In genomic region chr7:33108931-33109757, GRCh38 we compare ENCODE assay signal across 8 cellular contexts. TPM values are rescaled to one million over a fixed set of nuclear protein-coding genes. Genes with fewer than 3 reads are reported as not detected.
DNase-seq lines count a peak whose midpoint lies in the region; ATAC-seq lines count a peak whose summit lies in the region.

RP9 (minus strand) TSS chr7:33109404; CDS start chr7:33109372, 32 bp downstream.

- peak within 1 kb of the TSS; percentile 93 for H2AFZ ChIP-seq in mesenchymal stem cell (ENCODE audit: low read depth, low read length)

- no peaks in the 10 kb centered on the region for H3K36me3 ChIP-seq in ectodermal cell (ENCODE audit: control insufficient read depth, insufficient read depth, low read length)
- H3K36me3 ChIP-seq in mesenchymal stem cell (ENCODE audit: control insufficient read depth in 1 of 2, insufficient read depth in 2 of 2, low read depth in 1 of 2, low read length in 2 of 2), result peaks cover 0 to 2% of the 10 kb centered on the region in 2 experiments

- peak within 1 kb of the TSS; percentile 81 for H3K27ac ChIP-seq in ectodermal cell (ENCODE audit: insufficient read depth, low read depth, low read length, poor library complexity, severe bottlenecking)
- H3K27ac ChIP-seq in mesenchymal stem cell (ENCODE audit: low read length, poor library complexity, severe bottlenecking), result peak within 1 kb of the TSS; percentile 72

- H4K91ac ChIP-seq in mesenchymal stem cell (ENCODE audit: low read length), result peak within 1 kb of the TSS; percentile 88

- H2BK5ac ChIP-seq in mesenchymal stem cell (ENCODE audit: low read depth, low read length, poor library complexity, severe bottlenecking), result peak within 1 kb of the TSS; percentile 51

- peak within 1 kb of the TSS; percentile 87 for H3K9ac ChIP-seq in mesenchymal stem cell (ENCODE audit: low read length)

- H2BK12ac ChIP-seq in mesenchymal stem cell (ENCODE audit: low read length in 2 of 2), result peak within 1 kb of the TSS in 1 of 2 experiments; percentile 18

- H3K4ac ChIP-seq in mesenchymal stem cell (ENCODE audit: low read depth in 1 of 2, low read length in 2 of 2), result peak within 1 kb of the TSS in 1 of 2 experiments; percentile 98

- peak within 1 kb of the TSS; percentile 91 for H3K4me2 ChIP-seq in mesenchymal stem cell (ENCODE audit: low read length, poor library complexity, severe bottlenecking)

- H3K79me1 ChIP-seq in mesenchymal stem cell (replicated peaks; ENCODE audit: low read length, poor library complexity, severe bottlenecking), result peaks cover 5% of the 10 kb centered on the region

- H3K9me3 ChIP-seq in ectodermal cell (ENCODE audit: control insufficient read depth, low read length) (no peaks in the 10 kb centered on the region), mesenchymal stem cell (ENCODE audit: control insufficient read depth, low read length) (no peaks in the 10 kb centered on the region)

- H3K27me3 ChIP-seq in ectodermal cell (ENCODE audit: control insufficient read depth, insufficient read depth, low read length, poor library complexity, severe bottlenecking) (peaks cover 12% of the 10 kb centered on the region), mesenchymal stem cell (ENCODE audit: control insufficient read depth in 1 of 2, insufficient read depth in 1 of 2, low read length in 2 of 2) (peaks cover 0 to 10% of the 10 kb centered on the region in 2 experiments)

- peak; percentile 92 for ATAC-seq in HG03432 (IDR thresholded peaks at IDR 0.05; ENCODE audit: unreplicated experiment)

- WGBS in ectodermal cell, 2 experiments, result 0% methylated on average over 103 of the region's 103 CpGs
- WGBS in mesenchymal stem cell, result 0% methylated on average over 65 of the region's 103 CpGs

- H4K8ac ChIP-seq in mesenchymal stem cell (ENCODE audit: low read length), result peak within 1 kb of the TSS; percentile 93

- H3K14ac ChIP-seq in mesenchymal stem cell (ENCODE audit: low read length in 2 of 2), result peak within 1 kb of the TSS; percentile 68 to 91

- no peak within 1 kb of the TSS for H2BK120ac ChIP-seq in mesenchymal stem cell (ENCODE audit: low read depth, low read length)

- peak in 12 of 14 donors; percentile 24 to 80 (median 56) for DNase-seq in C1 segment of cervical spinal cord (lab: John Stamatoyannopoulos, UW)
- peak; percentile 72 for DNase-seq in GM19238 (ENCODE audit: insufficient read length, low spot score)
- peak; percentile 90 for DNase-seq in NCI-H69 (lab: John Stamatoyannopoulos, UW)
- DNase-seq in activated CD4-positive, alpha-beta T cell treated with anti-CD3 and anti-CD28 coated beads, Interleukin-2, amount 50 U/mL, for 48 hours, result peak; percentile 73 to 78
- peak; percentile 68 for DNase-seq in mesenchymal stem cell
- DNase-seq in stimulated activated CD8-positive, alpha-beta memory T cell treated with anti-CD3 and anti-CD28 coated beads, Interleukin-12 subunit alpha, Interleukin-12 subunit beta, amount 100 ng/mL, for 24 hours (ENCODE audit: extremely low read depth), result peak; percentile 63

- peak within 1 kb of the TSS; percentile 86 to 89 for H3K23ac ChIP-seq in mesenchymal stem cell (ENCODE audit: low read length in 2 of 2)

- peak within 1 kb of the TSS; percentile 93 for H2BK15ac ChIP-seq in mesenchymal stem cell (ENCODE audit: low read depth, poor library complexity, severe bottlenecking)

- H3K4me3 ChIP-seq in ectodermal cell (ENCODE audit: insufficient read depth, low read depth, low read length) (peak within 1 kb of the TSS; percentile 96), mesenchymal stem cell (ENCODE audit: insufficient read depth in 1 of 2, low read depth in 1 of 2, low read length in 2 of 2) (peak within 1 kb of the TSS; percentile 83 to 100)

- H3K18ac ChIP-seq in mesenchymal stem cell (ENCODE audit: low read depth in 1 of 2, low read length in 2 of 2), result peak within 1 kb of the TSS; percentile 95 to 98

- H2AK5ac ChIP-seq in mesenchymal stem cell (ENCODE audit: low read length, severe bottlenecking), result no peak within 1 kb of the TSS

- no peaks in the 10 kb centered on the region for H3K4me1 ChIP-seq in ectodermal cell (ENCODE audit: control insufficient read depth, insufficient read depth, low read length)
- peaks cover 4% of the 10 kb centered on the region for H3K4me1 ChIP-seq in mesenchymal stem cell (ENCODE audit: control insufficient read depth, insufficient read depth, low read depth, low read length)

RNA-seq across cellular contexts. Expression of gene RP9, which starts in this region (rescaled TPM):
- 21.5 TPM for polyA plus RNA-seq in ectodermal cell (2013, experiment 1 of 4)
- 22.0 TPM for polyA plus RNA-seq in ectodermal cell (2013, experiment 2 of 4)
- polyA plus RNA-seq in ectodermal cell (2013, experiment 3 of 4), result 16.8 TPM
- polyA plus RNA-seq in ectodermal cell (2013, experiment 4 of 4), result 25.3 TPM
- polyA plus RNA-seq in mesenchymal stem cell (2013, experiment 1 of 2), result 25.9 TPM
- 26.1 TPM for polyA plus RNA-seq in mesenchymal stem cell (2013, experiment 2 of 2)

Comparison
In these comparisons a context has a peak if more than half of its experiments do, and no peak if none do; other contexts are left out.
1. Peak in every context shown above with its lines: DNase-seq, ATAC-seq, H3K4me3 ChIP-seq and H3K27ac ChIP-seq.